ENCODE assay signal across 1 cellular context in the genomic region with DNA sequence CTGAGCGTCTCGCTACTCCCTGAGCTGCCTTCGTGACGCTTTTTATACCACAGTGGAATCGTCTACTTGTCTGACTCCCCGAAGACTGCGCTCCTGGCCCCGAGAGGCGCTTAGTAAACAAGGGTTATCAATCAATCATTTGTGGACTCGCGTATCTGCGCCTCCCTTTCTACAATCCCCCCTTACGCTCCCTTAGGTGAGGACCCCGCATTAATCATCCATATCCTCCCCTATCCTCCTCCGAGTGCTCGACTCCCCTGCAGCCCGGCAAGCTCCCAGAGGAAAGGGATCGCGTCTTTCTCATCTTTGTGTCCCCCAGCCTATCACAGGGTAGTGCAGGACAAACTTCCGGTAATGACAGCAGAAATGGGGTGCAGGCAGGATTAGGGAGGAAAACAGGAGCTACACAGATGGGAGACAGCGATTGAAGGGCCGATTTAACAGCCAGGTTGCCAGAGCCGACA.
TF ChIP-seq lines count a peak whose summit lies in the region.

No MANE protein-coding gene starts in this region.

TF ChIP-seq in IMR-90, 13 proteins besides CTCF, POLR2A, EP300 and RAD21:
- TF ChIP-seq CHD1 (IDR thresholded peaks at IDR 0.05; ENCODE audit: low read depth, low read length) (0 out of 2 replicates have a peak, but pooled peaks have one; percentile 45), CEBPB (IDR thresholded peaks at IDR 0.05; ENCODE audit: low read depth, low read length) (no peak)
